5 cellular contexts compared by ENCODE assay signal in genomic region chr11:3109434-3109833, GRCh38.
"Had no signal": no experiment of that assay in that cellular context is flagged by ENCODE, and none has a peak within 500 bp of the region (broad histone marks: within the 10 kb centered on the region; RNA-seq: fewer than 3 reads in every experiment).

No MANE protein-coding gene starts in this region.

- H3K27ac ChIP-seq: epithelial cell of prostate, skin epidermis had no signal

- H3K4me3 ChIP-seq: mucosa of descending colon, skin epidermis had no signal

- H3K4me3 Mint-ChIP-seq: naive thymus-derived CD4-positive, alpha-beta T cell; type B pancreatic cell had no signal

- H3K27ac Mint-ChIP-seq: naive thymus-derived CD4-positive, alpha-beta T cell; type B pancreatic cell had no signal

- H3K27me3 Mint-ChIP-seq: naive thymus-derived CD4-positive, alpha-beta T cell; type B pancreatic cell had no signal
